In genomic region chr12:25155031-25155576, GRCh38 we compare ENCODE assay signal across 8 cellular contexts. TPM values are rescaled to one million over a fixed set of nuclear protein-coding genes. Genes with fewer than 3 reads are reported as not detected.
DNase-seq lines count a peak whose midpoint lies in the region; ATAC-seq and TF ChIP-seq lines count a peak whose summit lies in the region.

No MANE protein-coding gene starts in this region.

- intact Hi-C loops in stomach (cut with DNase I; ENCODE audit: low total_unique reads) (no loop called here), sciatic nerve (cut with DNase I) (no loop called here)

- TF ChIP-seq CTCF in fibroblast of villous mesenchyme (IDR thresholded peaks at IDR 0.05; ENCODE audit: insufficient read depth, low read depth, low read length) (peak; percentile 69), stomach (IDR thresholded peaks at IDR 0.05) (peak in 4 of 7 experiments; percentile 47 to 68 (median 56))

- ATAC-seq in SK-N-SH treated with all-trans-retinoic acid at 6 μM for 48 hours, result no peak
- no peak for ATAC-seq in sciatic nerve

- no peaks in the 10 kb centered on the region for H3K9me3 ChIP-seq in stomach

- H3K27ac ChIP-seq in stomach, result peak overlapping the region in 1 of 5 donors; percentile 26

- DNase-seq in DMS53 (lab: John Stamatoyannopoulos, UW) (peak; percentile 97), GM19238 (ENCODE audit: insufficient read length, low spot score) (peak; percentile 10), HS-27A (ENCODE audit: low read depth) (peak; percentile 20), fibroblast of villous mesenchyme (ENCODE audit: low read depth) (peak; percentile 68), stomach (no peak), sciatic nerve (ENCODE audit: low spot score) (no peak)
- DNase-seq in activated T-cell treated with anti-CD3 and anti-CD28 coated beads, Interleukin-2, amount 50 U/mL, for 1 hour, result no peak

- TF ChIP-seq EP300 in stomach (IDR thresholded peaks at IDR 0.05), result no peak

- H3K4me3 ChIP-seq in fibroblast of villous mesenchyme (ENCODE audit: low read depth, low read length) (no peak overlapping the region), stomach (no peak overlapping the region)

- peaks cover 0 to 16% (median 8%) of the 10 kb centered on the region in 4 donors for H3K4me1 ChIP-seq in stomach

- no peaks in the 10 kb centered on the region for H3K36me3 ChIP-seq in stomach

- WGBS in stomach, 5 donors, result 45 to 64% (median 57%) methylated on average over 2 of the region's 2 CpGs

- no peaks in the 10 kb centered on the region for H3K27me3 ChIP-seq in stomach

- TF ChIP-seq POLR2A in stomach (IDR thresholded peaks at IDR 0.05), result no peak

TF ChIP-seq in SK-N-SH treated with all-trans-retinoic acid at 6 μM for 48 hours, 23 proteins besides CTCF, POLR2A, EP300 and RAD21:
- TF ChIP-seq ISL1 (CRISPR knock-in tag; IDR thresholded peaks at IDR 0.05) (peak; percentile 26; the same call in 1 of the 2 replicates), ZNF70 (CRISPR knock-in tag; IDR thresholded peaks at IDR 0.05) (no peak)

RNA-seq across cellular contexts. Expression of gene DNAI7, which starts 39.9 kb away (rescaled TPM):
- total RNA-seq in fibroblast of villous mesenchyme (under 0.01 TPM in 1 of 2 replicates, not detected in the other), stomach (1 to 10 TPM in 2 of 5 donors, under 1 TPM in 1, not detected in 2; 0.37 to 2.2 (median 1.8) TPM), sciatic nerve (1.0 TPM)
- polyA plus RNA-seq in stomach, result under 1 TPM in 2 of 3 donors, not detected in 1; 0.05 to 0.31 TPM

RNA-seq across cellular contexts. Expression of gene ETFRF1, which starts 39.9 kb away (rescaled TPM):
- total RNA-seq in fibroblast of villous mesenchyme (17.4 and 27.2 TPM in 2 replicates), stomach (10 to 100 TPM in 2 of 5 donors, 1 to 10 TPM in 3; 1.4 to 32.7 (median 8.8) TPM), sciatic nerve (33.0 TPM)
- polyA plus RNA-seq in stomach, result 10 to 100 TPM; 25.2 to 50.9 (median 26.8) TPM

Comparison
In these comparisons a context has a peak if more than half of its experiments do, and no peak if none do; other contexts are left out.
1. DNase-seq: peak in DMS53 (single experiment), GM19238 (single experiment), HS-27A (single experiment) and fibroblast of villous mesenchyme (single experiment); none in stomach (single experiment), activated T-cell treated with anti-CD3 and anti-CD28 coated beads, Interleukin-2, amount 50 U/mL, for 1 hour (single experiment) and sciatic nerve (single experiment).